In genomic region chr6:169223006-169223405, GRCh38 we compare ENCODE assay signal across 15 cellular contexts. TPM values are rescaled to one million over a fixed set of nuclear protein-coding genes. Genes with fewer than 3 reads are reported as not detected.
A peak's percentile ranks its signal among the peaks of the same experiment; 100 is the strongest.
DNase-seq lines count a peak whose midpoint lies in the region; ATAC-seq and TF ChIP-seq lines count a peak whose summit lies in the region.
"Had no signal": no experiment of that assay in that cellular context is flagged by ENCODE, and none has a peak within 500 bp of the region (broad histone marks: within the 10 kb centered on the region; RNA-seq: fewer than 3 reads in every experiment).

No MANE protein-coding gene starts in this region.

- no peak for ATAC-seq in HG03442 (IDR thresholded peaks at IDR 0.05; ENCODE audit: unreplicated experiment)
- ATAC-seq: HCT116 had no signal

- H3K27me3 ChIP-seq in ascending aorta (no peaks in the 10 kb centered on the region), osteoblast (ENCODE audit: insufficient read depth, low read length) (no peaks in the 10 kb centered on the region), stomach (no peaks in the 10 kb centered on the region)
- H3K27me3 ChIP-seq: BLaER1 had no signal

- H3K4me3 ChIP-seq in ascending aorta (no peak overlapping the region), osteoblast (ENCODE audit: insufficient read depth, low read length) (no peak overlapping the region), stomach (no peak overlapping the region)
- H3K4me3 ChIP-seq: BLaER1 had no signal

- H4K20me1 ChIP-seq in osteoblast (ENCODE audit: insufficient read depth, low read length): no peaks in the 10 kb centered on the region
- H4K20me1 ChIP-seq: BLaER1 had no signal

- H3K27ac ChIP-seq in ascending aorta (peak overlapping the region; percentile 35 to 66), osteoblast (ENCODE audit: low read depth, low read length) (no peak overlapping the region), stomach (no peak overlapping the region)
- H3K27ac ChIP-seq: 22Rv1, BLaER1 had no signal

- H3K79me2 ChIP-seq in osteoblast (ENCODE audit: insufficient read depth, low read length): no peaks in the 10 kb centered on the region

- TF ChIP-seq EP300 in stomach (IDR thresholded peaks at IDR 0.05): no peak

- H3K4me2 ChIP-seq in osteoblast (ENCODE audit: insufficient read depth, low read length): no peak overlapping the region
- H3K4me2 ChIP-seq: BLaER1 had no signal

- H3K9me3 ChIP-seq in ascending aorta: no peaks in the 10 kb centered on the region
- H3K9me3 ChIP-seq in osteoblast (ENCODE audit: low read depth, low read length): no peaks in the 10 kb centered on the region
- H3K9me3 ChIP-seq in stomach: peaks cover 0 to 7% (median 2%) of the 10 kb centered on the region in 4 donors
- H3K9me3 ChIP-seq: Caco-2 had no signal

- no peak for TF ChIP-seq CTCF in ascending aorta (IDR thresholded peaks at IDR 0.05)
- TF ChIP-seq CTCF in osteoblast (IDR thresholded peaks at IDR 0.05; ENCODE audit: extremely low read depth, low read depth, low read length): no peak
- TF ChIP-seq CTCF in stomach (IDR thresholded peaks at IDR 0.05): no peak

- DNase-seq in activated CD8-positive, alpha-beta memory T cell treated with anti-CD3 and anti-CD28 coated beads for 24 hours: peak; percentile 21
- no peak for DNase-seq in activated CD8-positive, alpha-beta memory T cell treated with anti-CD3 and anti-CD28 coated beads, Interleukin-2, amount 50 U/mL, for 48 hours
- DNase-seq in ascending aorta (ENCODE audit: low spot score in 2 of 2) (no peak), osteoblast (ENCODE audit: insufficient read length, low spot score, missing footprints) (peak; percentile 57), stomach (peak; percentile 13), nucleus accumbens (lab: John Stamatoyannopoulos, UW) (no peak)
- no peak for DNase-seq in stimulated activated CD8-positive, alpha-beta memory T cell treated with anti-CD3 and anti-CD28 coated beads, Interleukin-4, amount 100 ng/mL, for 48 hours
- DNase-seq: AML-193; Caco-2; CD8-positive, alpha-beta memory T cell; GF-D8 had no signal

- H2AFZ ChIP-seq in osteoblast (ENCODE audit: low read length): no peak overlapping the region

- H3K4me1 ChIP-seq in ascending aorta (peaks cover 0 to 10% of the 10 kb centered on the region in 2 donors), osteoblast (ENCODE audit: insufficient read depth, low read length) (peaks cover 8% of the 10 kb centered on the region), stomach (no peaks in the 10 kb centered on the region)
- H3K4me1 ChIP-seq: BLaER1, Caco-2 had no signal

- intact Hi-C loops in ascending aorta (cut with DNase I) (no loop called here), stomach (cut with DNase I; ENCODE audit: low total_unique reads) (no loop called here)

- H3K36me3 ChIP-seq in ascending aorta (peaks cover 84 to 93% of the 10 kb centered on the region in 2 donors), osteoblast (ENCODE audit: insufficient read depth, low read length) (peaks cover 99% of the 10 kb centered on the region), stomach (peaks cover 0 to 28% (median 6%) of the 10 kb centered on the region in 4 donors)
- H3K36me3 ChIP-seq: BLaER1 had no signal

- WGBS in stomach, 5 donors: 94 to 97% (median 95%) methylated on average over 9 of the region's 9 CpGs

- no peak for TF ChIP-seq POLR2A in stomach (IDR thresholded peaks at IDR 0.05)

RNA-seq across cellular contexts. Expression of gene THBS2, which starts 30.6 kb away (rescaled TPM):
- 709 TPM for total RNA-seq in ascending aorta
- 1,102 and 1,498 TPM in 2 replicates for total RNA-seq in osteoblast
- total RNA-seq in stomach: 10 to 100 TPM in 2 of 5 donors, 1 to 10 TPM in 2, under 1 TPM in 1; under 0.01 to 56.0 (median 7.7) TPM
- under 1 TPM; 0.31 to 0.87 (median 0.70) TPM for polyA plus RNA-seq in stomach
- total RNA-seq: CD8-positive, alpha-beta memory T cell had no signal

Comparison
In these comparisons a context has a peak if more than half of its experiments do, and no peak if none do; other contexts are left out.
1. DNase-seq: peak in activated CD8-positive, alpha-beta memory T cell treated with anti-CD3 and anti-CD28 coated beads for 24 hours (single experiment), osteoblast (single experiment) and stomach (single experiment); none in activated CD8-positive, alpha-beta memory T cell treated with anti-CD3 and anti-CD28 coated beads, Interleukin-2, amount 50 U/mL, for 48 hours (single experiment), ascending aorta (0 of 2), nucleus accumbens (0 of 56) and stimulated activated CD8-positive, alpha-beta memory T cell treated with anti-CD3 and anti-CD28 coated beads, Interleukin-4, amount 100 ng/mL, for 48 hours (single experiment).
2. H3K27ac ChIP-seq: peak in ascending aorta (2 of 2); none in osteoblast (single experiment) and stomach (0 of 5).
3. RNA of gene THBS2, which starts 30.6 kb away (total RNA-seq): 1,102 to 1,498 TPM in osteoblast and 709 TPM in ascending aorta (single experiment); under 0.01 to 56.0 TPM in stomach; every median in the first group is over 10 times any median in the second.